In genomic region chr6:53294095-53294494, GRCh38 we compare ENCODE assay signal across 9 cellular contexts. TPM values are rescaled to one million over a fixed set of nuclear protein-coding genes. Genes with fewer than 3 reads are reported as not detected.
A peak's percentile ranks its signal among the peaks of the same experiment; 100 is the strongest.
DNase-seq lines count a peak whose midpoint lies in the region; ATAC-seq and TF ChIP-seq lines count a peak whose summit lies in the region.
"Had no signal": no experiment of that assay in that cellular context is flagged by ENCODE, and none has a peak within 500 bp of the region (broad histone marks: within the 10 kb centered on the region; RNA-seq: fewer than 3 reads in every experiment).

No MANE protein-coding gene starts in this region.

- no peak overlapping the region for H3K27ac ChIP-seq in VCaP

- ATAC-seq in GM18861 (IDR thresholded peaks at IDR 0.05; ENCODE audit: unreplicated experiment) (no peak), GM18867 (IDR thresholded peaks at IDR 0.05; ENCODE audit: unreplicated experiment) (no peak), HG03439 (IDR thresholded peaks at IDR 0.05; ENCODE audit: unreplicated experiment) (no peak), GM19395 (IDR thresholded peaks at IDR 0.05; ENCODE audit: unreplicated experiment) (no peak)

- CTCF ChIA-PET in BJ (lab: Yijun Ruan, JAX): interaction anchor here (0.8 to 1.4 kb wide), 6 partner anchors 8 to 145 kb away, joined by 3 to 7 read pairs (median 3); partner anchors contain the start of gene ELOVL5

- POLR2A ChIA-PET in BJ (lab: Charles Lee): no interaction called here

- TF ChIP-seq CTCF in BJ (IDR thresholded peaks at IDR 0.05; ENCODE audit: insufficient read depth, low read depth, low read length): peak; percentile 56
- TF ChIP-seq CTCF in VCaP (conservative IDR thresholded peaks at IDR 0.05): peak; percentile 60

- no peak for DNase-seq in BJ (ENCODE audit: low read depth)
- DNase-seq in H7: peak; percentile 53
- peak; percentile 60 for DNase-seq in left kidney (ENCODE audit: low read depth, low spot score)
- DNase-seq: activated naive CD8-positive, alpha-beta T cell treated with anti-CD3 and anti-CD28 coated beads, Interleukin-2, amount 10 ng/mL, durations not matched to agents 7 days and 5 days had no signal

- peaks cover 7% of the 10 kb centered on the region; the same call in 1 of the 2 replicates for H3K36me3 ChIP-seq in BJ (ENCODE audit: control insufficient read depth, insufficient read depth, low read length)
- peaks cover 6% of the 10 kb centered on the region for H3K36me3 ChIP-seq in H7 (replicated peaks; ENCODE audit: control insufficient read depth, insufficient read depth, low read length)

- H3K27me3 ChIP-seq in BJ (ENCODE audit: control insufficient read depth, insufficient read depth, low read length) (no peaks in the 10 kb centered on the region), H7 (ENCODE audit: control insufficient read depth, insufficient read depth, low read length) (no peaks in the 10 kb centered on the region)

- H3K4me3 ChIP-seq in BJ (ENCODE audit: low read depth, low read length): no peak overlapping the region
- H3K4me3 ChIP-seq in H7 (ENCODE audit: insufficient read depth, low read depth, low read length): no peak overlapping the region

RNA-seq across cellular contexts. Expression of gene ELOVL5, which starts 54.7 kb away (rescaled TPM):
- 88.5 and 111 TPM in 2 replicates for polyA plus RNA-seq in BJ (2011; rRNA removed)
- polyA minus RNA-seq in BJ (2011; rRNA and poly(A)+ RNA removed): 83.0 and 109 TPM in 2 replicates
- total RNA-seq in H7 (2014; rRNA removed; shearing (Covaris generic)): 76.0 and 103 TPM in 2 replicates
